In genomic region chr17:48198950-48199541, GRCh38 we compare ENCODE assay signal across 12 cellular contexts.
DNase-seq lines count a peak whose midpoint lies in the region; ATAC-seq and TF ChIP-seq lines count a peak whose summit lies in the region.
"Had no signal": no experiment of that assay in that cellular context is flagged by ENCODE, and none has a peak within 500 bp of the region (broad histone marks: within the 10 kb centered on the region; RNA-seq: fewer than 3 reads in every experiment).

No MANE protein-coding gene starts in this region.

- no peak for DNase-seq in CD4-positive, CD25-positive, alpha-beta regulatory T cell
- DNase-seq in GM12865 (ENCODE audit: low read depth) (peak; percentile 5), SHP77 (lab: John Stamatoyannopoulos, UW) (peak; percentile 53 to 69), left lobe of liver (ENCODE audit: low spot score) (no peak), aorta (no peak), SJCRH30 (no peak), coronary artery (ENCODE audit: low spot score) (no peak)
- DNase-seq: cerebellar nuclear complex, ovary, testis had no signal

- peaks cover 36 to 70% (median 59%) of the 10 kb centered on the region in 4 donors for H3K4me1 Mint-ChIP-seq in CD4-positive, CD25-positive, alpha-beta regulatory T cell

- H3K36me3 ChIP-seq in CD4-positive, CD25-positive, alpha-beta regulatory T cell (ENCODE audit: control insufficient read depth, insufficient read depth, low read length): peaks cover 35% of the 10 kb centered on the region
- H3K36me3 ChIP-seq in aorta (ENCODE audit: control insufficient read depth in 1 of 2, insufficient read depth in 2 of 2, low read length in 1 of 2) (no peaks in the 10 kb centered on the region), SJCRH30 (no peaks in the 10 kb centered on the region)
- H3K36me3 ChIP-seq: BLaER1 treated with 17β-estradiol and CSF1 and Interleukin-3, amounts not matched to agents 10 nM and 100 nM; ovary had no signal

- TF ChIP-seq CTCF in GM12865 (IDR thresholded peaks at IDR 0.05; ENCODE audit: insufficient read depth, low read depth, low read length, missing control alignments) (no peak), coronary artery (IDR thresholded peaks at IDR 0.05) (no peak)

- H3K4me3 ChIP-seq in CD4-positive, CD25-positive, alpha-beta regulatory T cell (ENCODE audit: low read depth, low read length): no peak overlapping the region
- H3K4me3 ChIP-seq in GM12865 (ENCODE audit: low read depth, low read length) (no peak overlapping the region), aorta (ENCODE audit: low read length in 2 of 2) (no peak overlapping the region), SJCRH30 (no peak overlapping the region), coronary artery (no peak overlapping the region)
- H3K4me3 ChIP-seq: BLaER1 treated with 17β-estradiol and CSF1 and Interleukin-3, amounts not matched to agents 10 nM and 100 nM; ovary; testis had no signal

- H3K27ac ChIP-seq in CD4-positive, CD25-positive, alpha-beta regulatory T cell (ENCODE audit: insufficient read depth, low read length, poor library complexity, severe bottlenecking): no peak overlapping the region
- no peak overlapping the region for H3K27ac ChIP-seq in aorta (ENCODE audit: low read depth in 1 of 2, low read length in 2 of 2)
- no peak overlapping the region for H3K27ac ChIP-seq in SJCRH30
- H3K27ac ChIP-seq in coronary artery: no peak overlapping the region
- H3K27ac ChIP-seq: BLaER1 treated with 17β-estradiol and CSF1 and Interleukin-3, amounts not matched to agents 10 nM and 100 nM; ovary; testis had no signal

- no peak overlapping the region for H3K4me3 Mint-ChIP-seq in CD4-positive, CD25-positive, alpha-beta regulatory T cell

- H3K27me3 Mint-ChIP-seq in CD4-positive, CD25-positive, alpha-beta regulatory T cell: no peaks in the 10 kb centered on the region

- H3K27me3 ChIP-seq in CD4-positive, CD25-positive, alpha-beta regulatory T cell (ENCODE audit: control insufficient read depth, insufficient read depth, low read length): no peaks in the 10 kb centered on the region
- H3K27me3 ChIP-seq in aorta (ENCODE audit: control insufficient read depth in 1 of 2, insufficient read depth in 2 of 2, low read length in 1 of 2) (peaks cover 0 to 1% of the 10 kb centered on the region in 2 donors), SJCRH30 (no peaks in the 10 kb centered on the region)
- H3K27me3 ChIP-seq: BLaER1 treated with 17β-estradiol and CSF1 and Interleukin-3, amounts not matched to agents 10 nM and 100 nM; ovary; testis had no signal

- no peaks in the 10 kb centered on the region for H3K9me3 ChIP-seq in CD4-positive, CD25-positive, alpha-beta regulatory T cell (ENCODE audit: control insufficient read depth in 2 of 2, low read length in 2 of 2)
- H3K9me3 ChIP-seq in aorta (ENCODE audit: control insufficient read depth, low read length) (no peaks in the 10 kb centered on the region), SJCRH30 (replicated peaks) (no peaks in the 10 kb centered on the region)
- H3K9me3 ChIP-seq: BLaER1 treated with 17β-estradiol and CSF1 and Interleukin-3, amounts not matched to agents 10 nM and 100 nM; ovary; testis had no signal

- peak overlapping the region in 2 of 3 donors; percentile 8 to 76 for H3K27ac Mint-ChIP-seq in CD4-positive, CD25-positive, alpha-beta regulatory T cell

- no peaks in the 10 kb centered on the region for H3K9me3 Mint-ChIP-seq in CD4-positive, CD25-positive, alpha-beta regulatory T cell

- 16 to 21% methylated on average over 6 of the region's 6 CpGs for WGBS in aorta, 2 donors

- no peak for ATAC-seq in CD4-positive, CD25-positive, alpha-beta regulatory T cell (ENCODE audit: low read depth in 2 of 2)
- ATAC-seq in left lobe of liver (peak; percentile 59), HG02588 (IDR thresholded peaks at IDR 0.05; ENCODE audit: unreplicated experiment) (no peak), aorta (ENCODE audit: low FRiP score) (no peak)

- intact Hi-C loops in aorta (cut with DNase I): no loop called here

- H3K36me3 Mint-ChIP-seq in CD4-positive, CD25-positive, alpha-beta regulatory T cell: peaks cover 45% of the 10 kb centered on the region

- H3K4me1 ChIP-seq in CD4-positive, CD25-positive, alpha-beta regulatory T cell (ENCODE audit: control insufficient read depth, insufficient read depth, low read length, poor library complexity, severe bottlenecking): peaks cover 10% of the 10 kb centered on the region
- H3K4me1 ChIP-seq in aorta (ENCODE audit: control insufficient read depth in 1 of 2, insufficient read depth in 2 of 2, low read length in 2 of 2) (no peaks in the 10 kb centered on the region), SJCRH30 (peaks cover 11% of the 10 kb centered on the region)
- H3K4me1 ChIP-seq: testis had no signal

Comparison
In these comparisons a context has a peak if more than half of its experiments do, and no peak if none do; other contexts are left out.
1. DNase-seq: peak in GM12865 (single experiment) and SHP77 (2 of 2); none in CD4-positive, CD25-positive, alpha-beta regulatory T cell (0 of 3), left lobe of liver (single experiment), aorta (0 of 2), SJCRH30 (0 of 2) and coronary artery (single experiment).